ENCODE assay signal across 23 cellular contexts in genomic region chr18:79533591-79533990, GRCh38.
DNase-seq lines count a peak whose midpoint lies in the region; ATAC-seq, FAIRE-seq and TF ChIP-seq lines count a peak whose summit lies in the region.
"Had no signal": no experiment of that assay in that cellular context is flagged by ENCODE, and none has a peak within 500 bp of the region (broad histone marks: within the 10 kb centered on the region; RNA-seq: fewer than 3 reads in every experiment).

No MANE protein-coding gene starts in this region.

- TF ChIP-seq CTCF in kidney (IDR thresholded peaks at IDR 0.05; ENCODE audit: borderline replicate concordance, extremely low read depth, insufficient read depth), result no peak
- no peak for TF ChIP-seq CTCF in transverse colon (IDR thresholded peaks at IDR 0.05)

- in situ Hi-C loops in transverse colon (cut with MboI; ENCODE audit: low pct_ligation_motif_present in 1 of 4, low pct_unique_long_range_greater_than_20kb in 1 of 4, low sequenced_read_pairs in 3 of 4), result loop anchor here in 3 of 4 donors (5.0 to 10.0 kb wide), 2 partner anchors 156 to 159 kb away; no protein-coding TSS in a partner anchor

- H3K36me3 ChIP-seq in kidney (ENCODE audit: control insufficient read depth in 1 of 2, insufficient read depth in 2 of 2, low read length in 2 of 2), result no peaks in the 10 kb centered on the region
- no peaks in the 10 kb centered on the region for H3K36me3 ChIP-seq in transverse colon
- H3K36me3 ChIP-seq: BE2C had no signal

- H3K27ac Mint-ChIP-seq in activated naive CD8-positive, alpha-beta T cell, result peak overlapping the region; percentile 10
- H3K27ac Mint-ChIP-seq in activated naive CD8-positive, alpha-beta T cell treated with anti-CD3 and anti-CD28 coated beads, Interleukin-2, amount 50 U/mL, for 24 hours, result no peak overlapping the region

- H3K27ac ChIP-seq in kidney (ENCODE audit: low read depth in 2 of 2, low read length in 2 of 2) (no peak overlapping the region), transverse colon (no peak overlapping the region)

- no peak for DNase-seq in activated naive CD8-positive, alpha-beta T cell treated with anti-CD3 and anti-CD28 coated beads, Interleukin-2, amount 50 U/mL, for 24 hours
- peak; percentile 54 for DNase-seq in kidney
- peak; percentile 69 for DNase-seq in mesenteric fat pad (ENCODE audit: low spot score)
- peak; percentile 3 for DNase-seq in transverse colon
- no peak for DNase-seq in NCI-H146 treated with DMSO at 0.1 percent for 48 hours (lab: John Stamatoyannopoulos, UW; ENCODE audit: unreplicated experiment)
- DNase-seq: BE2C; CD4-positive, CD25-positive, alpha-beta regulatory T cell; DMS79; Karpas-422; MV-4-11; NCI-H1105 treated with DMSO at 0.1 percent for 48 hours; NCI-H1694; NCI-H2081; NCI-H2171; NCI-H345; NCI-H524; SHP77 had no signal

- no peak overlapping the region for H3K9ac ChIP-seq in kidney (ENCODE audit: low read length in 2 of 2)

- peaks cover 3% of the 10 kb centered on the region for H3K4me1 Mint-ChIP-seq in activated naive CD8-positive, alpha-beta T cell (ENCODE audit: low read depth)
- peaks cover 2% of the 10 kb centered on the region for H3K4me1 Mint-ChIP-seq in activated naive CD8-positive, alpha-beta T cell treated with anti-CD3 and anti-CD28 coated beads, Interleukin-2, amount 50 U/mL, for 24 hours

- intact Hi-C loops in kidney (cut with DNase I), result no loop called here
- intact Hi-C loops in transverse colon (cut with DNase I; ENCODE audit: low total_unique reads), result no loop called here

- peaks cover 9% of the 10 kb centered on the region for H3K27me3 ChIP-seq in transverse colon

- TF ChIP-seq EP300 in transverse colon (IDR thresholded peaks at IDR 0.05; ENCODE audit: low read depth), result no peak

- no peaks in the 10 kb centered on the region for H3K9me3 Mint-ChIP-seq in activated naive CD8-positive, alpha-beta T cell (ENCODE audit: low read depth)
- H3K9me3 Mint-ChIP-seq in activated naive CD8-positive, alpha-beta T cell treated with anti-CD3 and anti-CD28 coated beads, Interleukin-2, amount 50 U/mL, for 24 hours, result peaks cover 4% of the 10 kb centered on the region
- H3K9me3 Mint-ChIP-seq: CD4-positive, CD25-positive, alpha-beta regulatory T cell had no signal

- 90% methylated on average over 8 of the region's 9 CpGs; no CpG with 5 or more reads in 1 of the 2 donors for WGBS in transverse colon (ENCODE audit: low coverage in 1 of 2), 2 donors

- H3K4me3 Mint-ChIP-seq in activated naive CD8-positive, alpha-beta T cell, result no peak overlapping the region
- H3K4me3 Mint-ChIP-seq in activated naive CD8-positive, alpha-beta T cell treated with anti-CD3 and anti-CD28 coated beads, Interleukin-2, amount 50 U/mL, for 24 hours, result no peak overlapping the region
- H3K4me3 Mint-ChIP-seq: CD4-positive, CD25-positive, alpha-beta regulatory T cell had no signal

- no peaks in the 10 kb centered on the region for H3K27me3 Mint-ChIP-seq in activated naive CD8-positive, alpha-beta T cell
- H3K27me3 Mint-ChIP-seq in activated naive CD8-positive, alpha-beta T cell treated with anti-CD3 and anti-CD28 coated beads, Interleukin-2, amount 50 U/mL, for 24 hours, result no peaks in the 10 kb centered on the region
- H3K27me3 Mint-ChIP-seq: CD4-positive, CD25-positive, alpha-beta regulatory T cell had no signal

- no peak for FAIRE-seq in kidney (lab: Jason Lieb, UNC)
- FAIRE-seq: GM19239, H1 had no signal

- H3K4me3 ChIP-seq in kidney (ENCODE audit: low read length in 2 of 2) (no peak overlapping the region), transverse colon (no peak overlapping the region)

- no peak for ATAC-seq in activated naive CD8-positive, alpha-beta T cell treated with anti-CD3 and anti-CD28 coated beads, Interleukin-2, amount 50 U/mL, for 24 hours
- ATAC-seq in HG03196 (IDR thresholded peaks at IDR 0.05; ENCODE audit: unreplicated experiment) (no peak), SK-N-SH treated with all-trans-retinoic acid at 6 μM for 48 hours (no peak)
- ATAC-seq: HCT116 had no signal

- no peaks in the 10 kb centered on the region for H3K4me1 ChIP-seq in kidney (ENCODE audit: control insufficient read depth in 1 of 2, insufficient read depth in 1 of 2, low read depth in 1 of 2, low read length in 2 of 2)
- H3K4me1 ChIP-seq in transverse colon, result no peaks in the 10 kb centered on the region
- H3K4me1 ChIP-seq: BE2C had no signal

- peaks cover 3% of the 10 kb centered on the region for H3K36me3 Mint-ChIP-seq in activated naive CD8-positive, alpha-beta T cell
- H3K36me3 Mint-ChIP-seq in activated naive CD8-positive, alpha-beta T cell treated with anti-CD3 and anti-CD28 coated beads, Interleukin-2, amount 50 U/mL, for 24 hours (ENCODE audit: low read depth), result peaks cover 21% of the 10 kb centered on the region

- H3K9me3 ChIP-seq in kidney (ENCODE audit: control insufficient read depth in 1 of 2, low read length in 2 of 2) (peaks cover 0 to 9% of the 10 kb centered on the region in 2 donors), transverse colon (peaks cover 0 to 4% of the 10 kb centered on the region in 2 donors)
- H3K9me3 ChIP-seq: BE2C had no signal

- TF ChIP-seq POLR2A in transverse colon (IDR thresholded peaks at IDR 0.05), result no peak

TF ChIP-seq in SK-N-SH treated with all-trans-retinoic acid at 6 μM for 48 hours, 23 proteins besides CTCF, POLR2A, EP300 and RAD21:
- TF ChIP-seq CSDC2 (CRISPR knock-in tag; IDR thresholded peaks at IDR 0.05) (no peak), OSR1 (CRISPR knock-in tag; IDR thresholded peaks at IDR 0.05) (no peak), TCF4 (CRISPR knock-in tag; IDR thresholded peaks at IDR 0.05; ENCODE audit: borderline replicate concordance) (no peak), RARB (CRISPR knock-in tag; IDR thresholded peaks at IDR 0.05) (no peak), TOX (CRISPR knock-in tag; IDR thresholded peaks at IDR 0.05; ENCODE audit: borderline replicate concordance) (no peak)
- TF ChIP-seq, protein P1, sequence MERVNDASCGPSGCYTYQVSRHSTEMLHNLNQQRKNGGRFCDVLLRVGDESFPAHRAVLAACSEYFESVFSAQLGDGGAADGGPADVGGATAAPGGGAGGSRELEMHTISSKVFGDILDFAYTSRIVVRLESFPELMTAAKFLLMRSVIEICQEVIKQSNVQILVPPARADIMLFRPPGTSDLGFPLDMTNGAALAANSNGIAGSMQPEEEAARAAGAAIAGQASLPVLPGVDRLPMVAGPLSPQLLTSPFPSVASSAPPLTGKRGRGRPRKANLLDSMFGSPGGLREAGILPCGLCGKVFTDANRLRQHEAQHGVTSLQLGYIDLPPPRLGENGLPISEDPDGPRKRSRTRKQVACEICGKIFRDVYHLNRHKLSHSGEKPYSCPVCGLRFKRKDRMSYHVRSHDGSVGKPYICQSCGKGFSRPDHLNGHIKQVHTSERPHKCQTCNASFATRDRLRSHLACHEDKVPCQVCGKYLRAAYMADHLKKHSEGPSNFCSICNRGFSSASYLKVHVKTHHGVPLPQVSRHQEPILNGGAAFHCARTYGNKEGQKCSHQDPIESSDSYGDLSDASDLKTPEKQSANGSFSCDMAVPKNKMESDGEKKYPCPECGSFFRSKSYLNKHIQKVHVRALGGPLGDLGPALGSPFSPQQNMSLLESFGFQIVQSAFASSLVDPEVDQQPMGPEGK (CRISPR knock-in tag; IDR thresholded peaks at IDR 0.05; ENCODE audit: borderline replicate concordance), result no peak
- TF ChIP-seq, protein P2, sequence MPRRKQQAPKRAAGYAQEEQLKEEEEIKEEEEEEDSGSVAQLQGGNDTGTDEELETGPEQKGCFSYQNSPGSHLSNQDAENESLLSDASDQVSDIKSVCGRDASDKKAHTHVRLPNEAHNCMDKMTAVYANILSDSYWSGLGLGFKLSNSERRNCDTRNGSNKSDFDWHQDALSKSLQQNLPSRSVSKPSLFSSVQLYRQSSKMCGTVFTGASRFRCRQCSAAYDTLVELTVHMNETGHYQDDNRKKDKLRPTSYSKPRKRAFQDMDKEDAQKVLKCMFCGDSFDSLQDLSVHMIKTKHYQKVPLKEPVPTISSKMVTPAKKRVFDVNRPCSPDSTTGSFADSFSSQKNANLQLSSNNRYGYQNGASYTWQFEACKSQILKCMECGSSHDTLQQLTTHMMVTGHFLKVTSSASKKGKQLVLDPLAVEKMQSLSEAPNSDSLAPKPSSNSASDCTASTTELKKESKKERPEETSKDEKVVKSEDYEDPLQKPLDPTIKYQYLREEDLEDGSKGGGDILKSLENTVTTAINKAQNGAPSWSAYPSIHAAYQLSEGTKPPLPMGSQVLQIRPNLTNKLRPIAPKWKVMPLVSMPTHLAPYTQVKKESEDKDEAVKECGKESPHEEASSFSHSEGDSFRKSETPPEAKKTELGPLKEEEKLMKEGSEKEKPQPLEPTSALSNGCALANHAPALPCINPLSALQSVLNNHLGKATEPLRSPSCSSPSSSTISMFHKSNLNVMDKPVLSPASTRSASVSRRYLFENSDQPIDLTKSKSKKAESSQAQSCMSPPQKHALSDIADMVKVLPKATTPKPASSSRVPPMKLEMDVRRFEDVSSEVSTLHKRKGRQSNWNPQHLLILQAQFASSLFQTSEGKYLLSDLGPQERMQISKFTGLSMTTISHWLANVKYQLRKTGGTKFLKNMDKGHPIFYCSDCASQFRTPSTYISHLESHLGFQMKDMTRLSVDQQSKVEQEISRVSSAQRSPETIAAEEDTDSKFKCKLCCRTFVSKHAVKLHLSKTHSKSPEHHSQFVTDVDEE (CRISPR knock-in tag; IDR thresholded peaks at IDR 0.05), result no peak

Comparison
In these comparisons a context has a peak if more than half of its experiments do, and no peak if none do; other contexts are left out.
1. DNase-seq: peak in kidney (single experiment), mesenteric fat pad (single experiment) and transverse colon (single experiment); none in activated naive CD8-positive, alpha-beta T cell treated with anti-CD3 and anti-CD28 coated beads, Interleukin-2, amount 50 U/mL, for 24 hours (single experiment) and NCI-H146 treated with DMSO at 0.1 percent for 48 hours (single experiment).